In genomic region chr3:194828926-194829325, GRCh38 we compare ENCODE assay signal across 37 cellular contexts.
"Had no signal": no experiment of that assay in that cellular context is flagged by ENCODE, and none has a peak within 500 bp of the region (broad histone marks: within the 10 kb centered on the region; RNA-seq: fewer than 3 reads in every experiment).

No MANE protein-coding gene starts in this region.

- H3K4me3 ChIP-seq: adrenal gland, body of pancreas, breast epithelium had no signal

- H3K27me3 ChIP-seq: adrenal gland, body of pancreas, brain microvascular endothelial cell, breast epithelium had no signal

- DNase-seq: activated B cell treated with CpG ODN at 0.5 μM for 24 hours; activated CD4-positive, alpha-beta memory T cell treated with anti-CD3 and anti-CD28 coated beads for 36 hours; activated CD4-positive, alpha-beta T cell treated with anti-CD3 and anti-CD28 coated beads for 4 hours; activated CD4-positive, alpha-beta T cell treated with anti-CD3 and anti-CD28 coated beads, Interleukin-2, amount 10 ng/mL, durations not matched to agents 24 days and 14 days; activated CD4-positive, alpha-beta T cell treated with anti-CD3 and anti-CD28 coated beads, Interleukin-2, amount 50 U/mL, for 1 hour; activated CD4-positive, alpha-beta T cell treated with anti-CD3 and anti-CD28 coated beads, Interleukin-2, amount 50 U/mL, for 4 hours; activated CD4-positive, CD25-positive, alpha-beta regulatory T cell treated with anti-CD3 and anti-CD28 coated beads, Interleukin-2, amount 50 U/mL, for 72 hours; activated CD8-positive, alpha-beta memory T cell treated with anti-CD3 and anti-CD28 coated beads, Interleukin-2, amount 50 U/mL, for 4 hours; activated CD8-positive, alpha-beta T cell treated with anti-CD3 and anti-CD28 coated beads for 36 hours; activated effector memory CD4-positive, alpha-beta T cell treated with anti-CD3 and anti-CD28 coated beads, Interleukin-2, amount 50 U/mL, for 16 hours; activated gamma-delta T cell treated with Interleukin-2 at 50 U/mL for 16 hours; activated naive CD4-positive, alpha-beta T cell; activated naive CD4-positive, alpha-beta T cell treated with anti-CD3 and anti-CD28 coated beads for 36 hours; activated naive CD4-positive, alpha-beta T cell treated with anti-CD3 and anti-CD28 coated beads, Interleukin-2, amount 50 U/mL, for 16 hours; activated naive CD8-positive, alpha-beta T cell treated with anti-CD3 and anti-CD28 coated beads for 36 hours; activated T-cell treated with anti-CD3 and anti-CD28 coated beads for 4 hours; activated T-cell treated with anti-CD3 and anti-CD28 coated beads, Interleukin-2, amount 50 U/mL, for 1 hour; activated T-cell treated with anti-CD3 and anti-CD28 coated beads, Interleukin-2, amount 50 U/mL, for 4 hours; activated T-cell treated with anti-CD3 and anti-CD28 coated beads, Interleukin-2, amount 50 U/mL, for 72 hours; adrenal gland; amniotic stem cell; aorta; body of pancreas; brain microvascular endothelial cell; cerebellar nuclear complex; T-helper 2 cell; T-helper 9 cell had no signal

- FAIRE-seq: astrocyte, TTC549 had no signal

- H3K27ac Mint-ChIP-seq: activated B cell treated with CpG ODN at 0.5 μM for 24 hours; activated CD4-positive, alpha-beta memory T cell treated with anti-CD3 and anti-CD28 coated beads for 36 hours; activated CD4-positive, alpha-beta T cell treated with anti-CD3 and anti-CD28 coated beads, Interleukin-2, amount 10 ng/mL, durations not matched to agents 24 days and 14 days; activated CD8-positive, alpha-beta T cell treated with anti-CD3 and anti-CD28 coated beads for 36 hours; activated naive CD4-positive, alpha-beta T cell treated with anti-CD3 and anti-CD28 coated beads for 36 hours; activated naive CD4-positive, alpha-beta T cell treated with anti-CD3 and anti-CD28 coated beads, Interleukin-2, amount 50 U/mL, for 72 hours; activated naive CD8-positive, alpha-beta T cell treated with anti-CD3 and anti-CD28 coated beads for 36 hours; activated T-cell treated with anti-CD3 and anti-CD28 coated beads, Interleukin-2, amount 50 U/mL, for 72 hours; activated T-helper 1 cell treated with anti-CD3 and anti-CD28 coated beads, Interleukin-12 subunit alpha, Interleukin-12 subunit beta, Interleukin-2, Interleukin-4 antibody, amounts not matched to agents 30 ng/mL and 10 ng/mL and 1 ng/mL, durations not matched to agents 14 hours and 24 hours and 36 hours; activated T-helper 17 cell treated with anti-CD3 and anti-CD28 coated beads, Interleukin-2, amount 50 U/mL, for 72 hours; T-helper 1 cell treated with Interleukin-12 subunit alpha and Interleukin-12 subunit beta and Interleukin-4 antibody, amounts not matched to agents 30 μg/mL and 1 μg/mL, for 36 hours; T-helper 2 cell treated with Interferon-gamma antibody and Interleukin-4, amounts not matched to agents 5 μg/mL and 100 μg/mL, for 36 hours had no signal

- ATAC-seq: activated CD8-positive, alpha-beta T cell treated with anti-CD3 and anti-CD28 coated beads for 36 hours; activated naive CD4-positive, alpha-beta T cell treated with anti-CD3 and anti-CD28 coated beads, Interleukin-2, amount 50 U/mL, for 72 hours; activated T-cell treated with anti-CD3 and anti-CD28 coated beads, Interleukin-2, amount 50 U/mL, for 4 hours; activated T-cell treated with anti-CD3 and anti-CD28 coated beads, Interleukin-2, amount 50 U/mL, for 72 hours; activated T-helper 17 cell treated with anti-CD3 and anti-CD28 coated beads, Interleukin-2, amount 50 U/mL, for 72 hours; body of pancreas had no signal

- H3K9me3 ChIP-seq: adrenal gland, body of pancreas, breast epithelium had no signal

- H3K27me3 Mint-ChIP-seq: activated B cell treated with CpG ODN at 0.5 μM for 24 hours; activated CD4-positive, alpha-beta memory T cell treated with anti-CD3 and anti-CD28 coated beads for 36 hours; activated CD8-positive, alpha-beta T cell treated with anti-CD3 and anti-CD28 coated beads for 36 hours; activated naive CD8-positive, alpha-beta T cell treated with anti-CD3 and anti-CD28 coated beads for 36 hours had no signal

- H3K4me1 ChIP-seq: adrenal gland, body of pancreas, breast epithelium had no signal

- H3K4me1 Mint-ChIP-seq: activated B cell treated with CpG ODN at 0.5 μM for 24 hours; activated CD4-positive, alpha-beta T cell treated with anti-CD3 and anti-CD28 coated beads, Interleukin-2, amount 10 ng/mL, durations not matched to agents 24 days and 14 days; activated naive CD8-positive, alpha-beta T cell treated with anti-CD3 and anti-CD28 coated beads for 36 hours; activated T-helper 17 cell treated with anti-CD3 and anti-CD28 coated beads, Interleukin-2, amount 50 U/mL, for 72 hours; central memory CD8-positive, alpha-beta T cell had no signal

- H3K27ac ChIP-seq: adrenal gland, body of pancreas, brain microvascular endothelial cell, breast epithelium, VCaP had no signal

- H3K9me3 Mint-ChIP-seq: activated B cell treated with CpG ODN at 0.5 μM for 24 hours; activated CD4-positive, alpha-beta memory T cell treated with anti-CD3 and anti-CD28 coated beads for 36 hours; activated CD4-positive, alpha-beta T cell treated with anti-CD3 and anti-CD28 coated beads, Interleukin-2, amount 10 ng/mL, durations not matched to agents 24 days and 14 days; activated CD8-positive, alpha-beta T cell treated with anti-CD3 and anti-CD28 coated beads for 36 hours; activated naive CD4-positive, alpha-beta T cell treated with anti-CD3 and anti-CD28 coated beads for 36 hours; activated naive CD4-positive, alpha-beta T cell treated with anti-CD3 and anti-CD28 coated beads, Interleukin-2, amount 50 U/mL, for 72 hours; activated naive CD8-positive, alpha-beta T cell treated with anti-CD3 and anti-CD28 coated beads for 36 hours; activated T-cell treated with anti-CD3 and anti-CD28 coated beads, Interleukin-2, amount 50 U/mL, for 4 hours; activated T-cell treated with anti-CD3 and anti-CD28 coated beads, Interleukin-2, amount 50 U/mL, for 72 hours; activated T-helper 1 cell treated with anti-CD3 and anti-CD28 coated beads, Interleukin-12 subunit alpha, Interleukin-12 subunit beta, Interleukin-2, Interleukin-4 antibody, amounts not matched to agents 30 ng/mL and 10 ng/mL and 1 ng/mL, durations not matched to agents 14 hours and 24 hours and 36 hours; activated T-helper 17 cell treated with anti-CD3 and anti-CD28 coated beads, Interleukin-2, amount 50 U/mL, for 72 hours; central memory CD8-positive, alpha-beta T cell; T-helper 1 cell treated with Interleukin-12 subunit alpha and Interleukin-12 subunit beta and Interleukin-4 antibody, amounts not matched to agents 30 μg/mL and 1 μg/mL, for 36 hours; T-helper 2 cell treated with Interferon-gamma antibody and Interleukin-4, amounts not matched to agents 5 μg/mL and 100 μg/mL, for 36 hours had no signal

- H3K36me3 Mint-ChIP-seq: activated CD4-positive, alpha-beta memory T cell treated with anti-CD3 and anti-CD28 coated beads for 36 hours; activated naive CD4-positive, alpha-beta T cell treated with anti-CD3 and anti-CD28 coated beads, Interleukin-2, amount 50 U/mL, for 72 hours; activated naive CD8-positive, alpha-beta T cell treated with anti-CD3 and anti-CD28 coated beads for 36 hours had no signal

- H3K4me3 Mint-ChIP-seq: activated B cell treated with CpG ODN at 0.5 μM for 24 hours; activated CD4-positive, alpha-beta memory T cell treated with anti-CD3 and anti-CD28 coated beads for 36 hours; activated CD4-positive, alpha-beta T cell treated with anti-CD3 and anti-CD28 coated beads, Interleukin-2, amount 10 ng/mL, durations not matched to agents 24 days and 14 days; activated CD8-positive, alpha-beta T cell treated with anti-CD3 and anti-CD28 coated beads for 36 hours; activated naive CD4-positive, alpha-beta T cell treated with anti-CD3 and anti-CD28 coated beads for 36 hours; activated naive CD8-positive, alpha-beta T cell treated with anti-CD3 and anti-CD28 coated beads for 36 hours; activated T-cell treated with anti-CD3 and anti-CD28 coated beads, Interleukin-2, amount 50 U/mL, for 4 hours; activated T-cell treated with anti-CD3 and anti-CD28 coated beads, Interleukin-2, amount 50 U/mL, for 72 hours; activated T-helper 1 cell treated with anti-CD3 and anti-CD28 coated beads, Interleukin-12 subunit alpha, Interleukin-12 subunit beta, Interleukin-2, Interleukin-4 antibody, amounts not matched to agents 30 ng/mL and 10 ng/mL and 1 ng/mL, durations not matched to agents 14 hours and 24 hours and 36 hours; activated T-helper 17 cell treated with anti-CD3 and anti-CD28 coated beads, Interleukin-2, amount 50 U/mL, for 72 hours; central memory CD8-positive, alpha-beta T cell; T-helper 1 cell treated with Interleukin-12 subunit alpha and Interleukin-12 subunit beta and Interleukin-4 antibody, amounts not matched to agents 30 μg/mL and 1 μg/mL, for 36 hours; T-helper 2 cell treated with Interferon-gamma antibody and Interleukin-4, amounts not matched to agents 5 μg/mL and 100 μg/mL, for 36 hours had no signal

- H3K36me3 ChIP-seq: adrenal gland, brain microvascular endothelial cell, breast epithelium had no signal
